In genomic region chr12:121812320-121812871, GRCh38 we compare ENCODE assay signal across 8 cellular contexts. TPM values are rescaled to one million over a fixed set of nuclear protein-coding genes. Genes with fewer than 3 reads are reported as not detected.
A peak's percentile ranks its signal among the peaks of the same experiment; 100 is the strongest.
DNase-seq lines count a peak whose midpoint lies in the region; ATAC-seq and TF ChIP-seq lines count a peak whose summit lies in the region.

No MANE protein-coding gene starts in this region.

- no peaks in the 10 kb centered on the region for H3K27me3 ChIP-seq in HUES64 (ENCODE audit: insufficient read depth, low read length)
- no peaks in the 10 kb centered on the region for H3K27me3 ChIP-seq in mucosa of rectum (ENCODE audit: control insufficient read depth in 2 of 2, insufficient read depth in 2 of 2, low read length in 2 of 2)

- 9% methylated on average over 26 of the region's 26 CpGs for WGBS in HUES64
- WGBS in urinary bladder: 7% methylated on average over 26 of the region's 26 CpGs

- H3K4me1 ChIP-seq in HUES64 (ENCODE audit: insufficient read depth, low read length): peaks cover 7% of the 10 kb centered on the region
- peaks cover 24 to 27% of the 10 kb centered on the region in 2 donors for H3K4me1 ChIP-seq in mucosa of rectum (ENCODE audit: control insufficient read depth in 2 of 2, insufficient read depth in 2 of 2, low read length in 2 of 2)
- no peaks in the 10 kb centered on the region for H3K4me1 ChIP-seq in urinary bladder (ENCODE audit: insufficient read depth)

- peak overlapping the region; percentile 77 for H3K4me3 ChIP-seq in HUES64 (ENCODE audit: low read length)
- H3K4me3 ChIP-seq in mucosa of rectum (ENCODE audit: low read length in 2 of 2): peak overlapping the region; percentile 71 to 90
- H3K4me3 ChIP-seq in urinary bladder (ENCODE audit: low read depth, low read length): peak overlapping the region; percentile 46

- H3K9ac ChIP-seq in HUES64 (ENCODE audit: low read depth, low read length) (peak overlapping the region; percentile 72), mucosa of rectum (ENCODE audit: low read depth in 1 of 2, low read length in 2 of 2) (peak overlapping the region; percentile 41 to 59)

- ATAC-seq in esophagus mucosa: peak; percentile 86

- in situ Hi-C loops in KBM-7 (cut with MboI; ENCODE audit: low pct_unique_long_range_greater_than_20kb, low sequenced_read_pairs): no loop called here

- peak; percentile 67 for DNase-seq in activated CD4-positive, alpha-beta T cell treated with anti-CD3 and anti-CD28 coated beads for 48 hours
- no peak for DNase-seq in activated CD4-positive, alpha-beta T cell treated with anti-CD3 and anti-CD28 coated beads, Interleukin-2, amount 50 U/mL, for 1 hour
- DNase-seq in KBM-7: no peak

- H3K9me3 ChIP-seq in HUES64 (ENCODE audit: insufficient read depth, low read depth, low read length) (no peaks in the 10 kb centered on the region), mucosa of rectum (ENCODE audit: control insufficient read depth in 2 of 2, low read length in 2 of 2) (no peaks in the 10 kb centered on the region)

- H3K27ac ChIP-seq in HUES64 (ENCODE audit: low read depth, low read length) (peak overlapping the region; percentile 84), VCaP (peak overlapping the region; percentile 83), mucosa of rectum (ENCODE audit: low read depth in 2 of 2, low read length in 2 of 2) (peak overlapping the region in 1 of 2 donors; percentile 48), urinary bladder (ENCODE audit: low read depth) (no peak overlapping the region)

- H3K36me3 ChIP-seq in HUES64 (ENCODE audit: insufficient read depth, low read length) (peaks cover 64% of the 10 kb centered on the region), mucosa of rectum (ENCODE audit: control insufficient read depth in 2 of 2, insufficient read depth in 2 of 2, low read length in 2 of 2) (peaks cover 56 to 57% of the 10 kb centered on the region in 2 donors), urinary bladder (ENCODE audit: insufficient read depth) (peaks cover 3% of the 10 kb centered on the region)

- no peak; the same call in 1 of the 2 replicates for TF ChIP-seq CTCF in VCaP (conservative IDR thresholded peaks at IDR 0.05)

RNA-seq across cellular contexts. Expression of gene SETD1B, which starts 8.6 kb away (rescaled TPM):
- polyA plus RNA-seq in HUES64 (2013, experiment 1 of 2): 8.4 TPM
- 8.3 TPM for polyA plus RNA-seq in HUES64 (2013, experiment 2 of 2)
- total RNA-seq in esophagus mucosa (16.3 TPM), urinary bladder (4.3 TPM)
- polyA plus RNA-seq in urinary bladder: 25.3 TPM

RNA-seq across cellular contexts. Expression of gene RHOF, which starts 18.9 kb away (rescaled TPM):
- 15.1 TPM for polyA plus RNA-seq in HUES64 (2013, experiment 1 of 2)
- polyA plus RNA-seq in HUES64 (2013, experiment 2 of 2): 15.5 TPM
- total RNA-seq in esophagus mucosa (5.9 TPM), urinary bladder (11.7 TPM)
- polyA plus RNA-seq in urinary bladder: 7.9 TPM

RNA-seq across cellular contexts. Expression of gene HPD, which starts 46.3 kb away (rescaled TPM):
- polyA plus RNA-seq in HUES64 (2013, experiment 1 of 2): 0.15 TPM
- 0.32 TPM for polyA plus RNA-seq in HUES64 (2013, experiment 2 of 2)
- total RNA-seq in esophagus mucosa (0.28 TPM), urinary bladder (not detected)
- polyA plus RNA-seq in urinary bladder: 4.0 TPM
